ENCODE assay signal across 17 cellular contexts in the genomic region with DNA sequence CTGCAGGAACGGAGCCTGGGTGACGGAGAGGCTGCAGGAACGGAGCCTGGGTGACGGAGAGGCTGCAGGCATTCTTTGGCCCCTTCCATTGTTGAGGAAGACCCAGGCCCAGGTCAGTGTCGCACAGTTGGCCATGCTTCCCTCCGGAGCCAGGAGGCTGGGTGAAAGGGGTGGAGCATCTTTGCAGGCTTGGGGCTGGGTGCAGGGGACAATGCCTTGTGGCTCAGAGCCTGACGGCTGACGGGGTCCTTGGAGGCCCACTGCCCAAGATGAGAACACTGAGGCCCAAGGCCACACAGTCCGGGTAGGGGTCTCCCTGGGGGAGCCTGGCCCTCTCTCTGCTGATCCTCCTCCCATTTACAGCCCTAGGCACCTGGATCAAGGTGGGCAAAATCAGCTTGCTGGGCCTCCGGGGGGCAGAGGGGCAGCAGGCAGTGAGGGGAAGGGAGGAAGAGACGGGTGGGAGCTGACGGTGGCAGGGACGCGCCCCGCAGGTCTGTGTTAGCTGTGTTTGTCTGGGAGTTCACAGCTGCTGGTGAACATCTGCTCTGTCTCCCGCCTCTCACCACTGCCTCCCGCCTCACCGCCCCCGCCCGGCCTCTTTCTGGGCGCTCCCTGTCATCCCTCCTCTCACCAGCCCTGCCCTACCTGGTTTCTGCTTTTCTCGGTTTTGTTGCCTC. TPM values are rescaled to one million over a fixed set of nuclear protein-coding genes. Genes with fewer than 3 reads are reported as not detected.
DNase-seq lines count a peak whose midpoint lies in the region; ATAC-seq, FAIRE-seq and TF ChIP-seq lines count a peak whose summit lies in the region.
"Had no signal": no experiment of that assay in that cellular context is flagged by ENCODE, and none has a peak within 500 bp of the region (broad histone marks: within the 10 kb centered on the region; RNA-seq: fewer than 3 reads in every experiment).

No MANE protein-coding gene starts in this region.

- intact Hi-C loops in K562 (cut with micrococcal nuclease) = no loop called here
- intact Hi-C loops in posterior cingulate gyrus (cut with DNase I) = no loop called here
- intact Hi-C loops in testis (cut with DNase I; ENCODE audit: low total_unique reads) = no loop called here
- intact Hi-C loops in stomach (cut with DNase I; ENCODE audit: low total_unique reads) = no loop called here

- no peak overlapping the region for H3K27ac ChIP-seq in GM23338 (ENCODE audit: low read depth)
- H3K27ac ChIP-seq in K562 (ENCODE audit: extremely low read depth, low read depth, low read length) = no peak overlapping the region
- H3K27ac ChIP-seq in testis = no peak overlapping the region
- H3K27ac ChIP-seq in stomach = no peak overlapping the region
- H3K27ac ChIP-seq: esophagus squamous epithelium, pancreas, PC-9 had no signal

- POLR2A ChIA-PET in K562 (lab: Yijun Ruan, JAX) = interaction anchor here (0.7 to 1.0 kb wide), 2 partner anchors 14 to 16 kb away, joined by 3 read pairs; no protein-coding TSS in a partner anchor

- H3K4me1 ChIP-seq in GM23338 (ENCODE audit: insufficient read depth) (no peaks in the 10 kb centered on the region), K562 (replicated peaks in 1 of 2; ENCODE audit: control insufficient read depth in 2 of 2, insufficient read depth in 2 of 2, low read length in 2 of 2) (peaks cover 0 to 6% of the 10 kb centered on the region in 2 experiments; a peak in 1 of 5 replicates), testis (no peaks in the 10 kb centered on the region), stomach (no peaks in the 10 kb centered on the region)
- H3K4me1 ChIP-seq: pancreas had no signal

- peaks cover 2% of the 10 kb centered on the region for H3K27me3 Mint-ChIP-seq in GM23338 (ENCODE audit: insufficient read depth, low read depth, poor library complexity)
- H3K27me3 Mint-ChIP-seq in progenitor cell of endocrine pancreas = peaks cover 16% of the 10 kb centered on the region

- TF ChIP-seq POLR2A in K562 (conservative IDR thresholded peaks at IDR 0.05) (no peak), testis (IDR thresholded peaks at IDR 0.05) (no peak), stomach (IDR thresholded peaks at IDR 0.05) (no peak)

- TF ChIP-seq CTCF in GM23338 (conservative IDR thresholded peaks at IDR 0.05; ENCODE audit: low read depth in 2 of 2) = no peak
- TF ChIP-seq CTCF in K562 (IDR thresholded peaks at IDR 0.05 in 2 of 3, conservative IDR thresholded peaks at IDR 0.05 in 1 of 3; ENCODE audit: insufficient read depth in 2 of 3, low read depth in 1 of 3, low read length in 3 of 3) = no peak
- no peak for TF ChIP-seq CTCF in testis (IDR thresholded peaks at IDR 0.05)
- TF ChIP-seq CTCF in stomach (IDR thresholded peaks at IDR 0.05) = no peak
- no peak for TF ChIP-seq CTCF in progenitor cell of endocrine pancreas (IDR thresholded peaks at IDR 0.05; ENCODE audit: unreplicated experiment)

- 2% methylated on average over 19 of the region's 22 CpGs for WGBS in K562 (ENCODE audit: insufficient coverage, low coverage, missing lambda C conversion rate)
- 26 to 32% methylated on average over 20 to 21 of the region's 22 CpGs for whole genome bisulfite sequencing in testis, 2 donors
- WGBS in stomach, 5 donors = 46 to 74% (median 57%) methylated on average over 15 to 22 of the region's 22 CpGs

- H3K4me3 ChIP-seq in GM23338 = no peak overlapping the region
- no peak overlapping the region for H3K4me3 ChIP-seq in K562
- no peak overlapping the region for H3K4me3 ChIP-seq in testis
- no peak overlapping the region for H3K4me3 ChIP-seq in stomach
- H3K4me3 ChIP-seq: esophagus squamous epithelium, pancreas, PC-9 had no signal

- no peak overlapping the region for H3K9ac ChIP-seq in K562 (ENCODE audit: insufficient read depth in 1 of 2, low read depth in 2 of 2, low read length in 2 of 2)

- no TSS peak for BruUV-seq in K562 (replicated peaks; lab: Mats Ljungman, UMichigan)

- no peaks in the 10 kb centered on the region for H3F3A ChIP-seq in GM23338 (replicated peaks; ENCODE audit: low read depth)

- H2AFZ ChIP-seq in GM23338 (no peak overlapping the region), K562 (ENCODE audit: low read depth, low read length) (no peak overlapping the region)
- H2AFZ ChIP-seq: PC-9 had no signal

- H3K4me2 ChIP-seq in GM23338 (no peak overlapping the region), K562 (ENCODE audit: insufficient read depth, low read length) (no peak overlapping the region)
- H3K4me2 ChIP-seq: PC-9 had no signal

- no peak for FAIRE-seq in K562 (lab: Jason Lieb, UNC)
- FAIRE-seq: astrocyte, G401.6, pancreas had no signal

- CTCF ChIA-PET in K562 (lab: Yijun Ruan, JAX; ENCODE audit: low intra/inter-chr PET ratio) = no interaction called here

- ATAC-seq in GM23338 = peak; percentile 55
- ATAC-seq in K562 = peak; percentile 77
- ATAC-seq: activated CD8-positive, alpha-beta memory T cell treated with anti-CD3 and anti-CD28 coated beads, Interleukin-2, amount 10 ng/mL, durations not matched to agents 7 days and 5 days had no signal

- TF ChIP-seq EP300 in K562 (IDR thresholded peaks at IDR 0.05; ENCODE audit: low read length) (no peak), stomach (IDR thresholded peaks at IDR 0.05) (no peak)

- H3K9me1 ChIP-seq in K562 (ENCODE audit: control insufficient read depth, insufficient read depth, low read length) = no peaks in the 10 kb centered on the region

- H3K9me3 Mint-ChIP-seq in GM23338 = no peaks in the 10 kb centered on the region; the same call in 1 of the 3 replicates
- no peaks in the 10 kb centered on the region for H3K9me3 Mint-ChIP-seq in progenitor cell of endocrine pancreas (ENCODE audit: low read depth)
- H3K9me3 Mint-ChIP-seq: activated B cell treated with CpG ODN at 0.5 μM for 24 hours had no signal

- H3K36me3 Mint-ChIP-seq in GM23338 (ENCODE audit: low read depth) (no peaks in the 10 kb centered on the region), progenitor cell of endocrine pancreas (ENCODE audit: insufficient read depth) (no peaks in the 10 kb centered on the region)
- H3K36me3 Mint-ChIP-seq: activated CD8-positive, alpha-beta memory T cell treated with anti-CD3 and anti-CD28 coated beads, Interleukin-2, amount 10 ng/mL, durations not matched to agents 7 days and 5 days; CD4-positive, CD25-positive, alpha-beta regulatory T cell had no signal

- H3K4me1 Mint-ChIP-seq in GM23338 = peaks cover 3% of the 10 kb centered on the region; the same call in 1 of the 3 replicates
- no peaks in the 10 kb centered on the region for H3K4me1 Mint-ChIP-seq in progenitor cell of endocrine pancreas (ENCODE audit: low read depth)
- H3K4me1 Mint-ChIP-seq: activated B cell treated with CpG ODN at 0.5 μM for 24 hours; activated CD8-positive, alpha-beta memory T cell treated with anti-CD3 and anti-CD28 coated beads, Interleukin-2, amount 10 ng/mL, durations not matched to agents 7 days and 5 days; CD4-positive, CD25-positive, alpha-beta regulatory T cell had no signal

- H3K27ac Mint-ChIP-seq in GM23338 = no peak overlapping the region
- H3K27ac Mint-ChIP-seq in progenitor cell of endocrine pancreas = no peak overlapping the region
- H3K27ac Mint-ChIP-seq: activated B cell treated with CpG ODN at 0.5 μM for 24 hours; activated CD8-positive, alpha-beta memory T cell treated with anti-CD3 and anti-CD28 coated beads, Interleukin-2, amount 10 ng/mL, durations not matched to agents 7 days and 5 days had no signal

- H3K9me2 ChIP-seq in GM23338 (ENCODE audit: insufficient read depth) = no peaks in the 10 kb centered on the region

- in situ Hi-C loops in K562 (cut with MboI) = no loop called here

- DNase-seq in GM23338 (ENCODE audit: low spot score) (no peak), NCI-H2171 treated with DMSO at 0.1 percent for 48 hours (lab: John Stamatoyannopoulos, UW) (peak; percentile 78), K562 (ENCODE audit: extremely low read depth in 1 of 4, low spot score in 3 of 4) (peak in 3 of 4 experiments; percentile 33 to 38 (median 33)), posterior cingulate gyrus (peak in 8 of 10 donors; percentile 41 to 94 (median 60)), testis (no peak), stomach (no peak), progenitor cell of endocrine pancreas (ENCODE audit: low spot score, unreplicated experiment) (no peak)
- DNase-seq: activated B cell treated with CpG ODN at 0.5 μM for 24 hours; activated CD8-positive, alpha-beta memory T cell treated with anti-CD3 and anti-CD28 coated beads, Interleukin-2, amount 10 ng/mL, durations not matched to agents 7 days and 5 days; CD4-positive, CD25-positive, alpha-beta regulatory T cell; cortex of kidney; esophagus squamous epithelium; NCI-H226; PC-9 had no signal

- H3K27me3 ChIP-seq in GM23338 (ENCODE audit: insufficient read depth) (no peaks in the 10 kb centered on the region), K562 (ENCODE audit: control insufficient read depth in 2 of 2, insufficient read depth in 2 of 2, low read length in 2 of 2) (peaks cover 30 to 82% of the 10 kb centered on the region in 2 experiments), testis (no peaks in the 10 kb centered on the region), stomach (peaks cover 0 to 38% (median 7%) of the 10 kb centered on the region in 3 donors)
- H3K27me3 ChIP-seq: pancreas had no signal

- H3K36me3 ChIP-seq in GM23338 (ENCODE audit: insufficient read depth) (no peaks in the 10 kb centered on the region), K562 (ENCODE audit: control insufficient read depth, insufficient read depth, low read length) (no peaks in the 10 kb centered on the region), testis (ENCODE audit: low read depth, missing control alignments) (no peaks in the 10 kb centered on the region), stomach (no peaks in the 10 kb centered on the region)
- H3K36me3 ChIP-seq: esophagus squamous epithelium, pancreas had no signal

- no peak for TF ChIP-seq RAD21 in K562 (CRISPR knock-in tag; conservative IDR thresholded peaks at IDR 0.05 in 1 of 2, IDR thresholded peaks at IDR 0.05 in 1 of 2)

- H3K9me3 ChIP-seq in K562 (replicated peaks; ENCODE audit: control insufficient read depth, insufficient read depth, low read depth, low read length) (no peaks in the 10 kb centered on the region), testis (no peaks in the 10 kb centered on the region), stomach (no peaks in the 10 kb centered on the region)
- H3K9me3 ChIP-seq: esophagus squamous epithelium, pancreas had no signal

- H3K4me3 Mint-ChIP-seq in GM23338 (no peak overlapping the region), progenitor cell of endocrine pancreas (ENCODE audit: low read depth) (no peak overlapping the region)
- H3K4me3 Mint-ChIP-seq: activated B cell treated with CpG ODN at 0.5 μM for 24 hours; activated CD8-positive, alpha-beta memory T cell treated with anti-CD3 and anti-CD28 coated beads, Interleukin-2, amount 10 ng/mL, durations not matched to agents 7 days and 5 days; CD4-positive, CD25-positive, alpha-beta regulatory T cell had no signal

- H3K79me2 ChIP-seq in GM23338 (replicated peaks; ENCODE audit: insufficient read depth) = no peaks in the 10 kb centered on the region
- H3K79me2 ChIP-seq in K562 (ENCODE audit: control insufficient read depth, insufficient read depth, low read length) = no peaks in the 10 kb centered on the region

- H4K20me1 ChIP-seq in GM23338 (replicated peaks; ENCODE audit: insufficient read depth) (no peaks in the 10 kb centered on the region), K562 (replicated peaks; ENCODE audit: control insufficient read depth, insufficient read depth, low read length) (peaks cover 15% of the 10 kb centered on the region; the same call in 1 of the 2 replicates)

RNA-seq across cellular contexts. Expression of a gene that starts 30.6 kb away (rescaled TPM):
- 33.3 and 46.0 TPM in 2 replicates for total RNA-seq in GM23338 (2014; rRNA removed; shearing (Covaris generic))
- polyA plus RNA-seq in GM23338 (2016; fragmentation: Nextera tagmentation; extraction: Ambion mirVana) (77.4 and 78.5 TPM in 2 replicates), K562 (2011; rRNA removed) (55.3 and 70.5 TPM in 2 replicates), K562 (2014; fragmentation: Illumina TruSeq; extraction: Trizol) (101 and 109 TPM in 2 replicates), K562 (2014; fragmentation: Nextera tagmentation; extraction: Ambion mirVana) (10 to 100 TPM; 14.6 to 26.7 TPM), K562 (2014; rRNA removed) (68.3 and 71.2 TPM in 2 replicates), testis (ENCODE audit: insufficient read depth, low read depth, low replicate concordance) (49.6 TPM), stomach (100 to 1,000 TPM; 120 to 130 (median 129) TPM)
- total RNA-seq in K562 (2011; cell fraction: chromatin; rRNA removed; ENCODE audit: low replicate concordance) = 5.8 and 9.9 TPM in 2 replicates
- 11.3 and 12.0 TPM in 2 replicates for total RNA-seq in K562 (2011; cell fraction: nucleolus; rRNA removed)
- total RNA-seq in K562 (2011; cell fraction: nucleoplasm; rRNA removed) = 17.2 and 21.7 TPM in 2 replicates
- total RNA-seq in K562 (2014; rRNA removed) (67.0 and 94.5 TPM in 2 replicates), K562 (2014; rRNA removed; fragmentation: Illumina TruSeq; extraction: Trizol) (50.5 and 56.2 TPM in 2 replicates), K562 (2015; rRNA removed; fragmentation: Illumina TruSeq; extraction: Trizol) (55.0 and 57.0 TPM in 2 replicates), K562 (2021) (62.2 and 68.5 TPM in 2 replicates), testis (10 to 100 TPM; 61.9 to 71.2 TPM), stomach (10 to 100 TPM; 29.4 to 72.8 (median 52.1) TPM), progenitor cell of endocrine pancreas (147 and 162 TPM in 2 replicates)
- 118 and 120 TPM in 2 replicates for polyA plus RNA-seq in K562 (2011; cell fraction: cytosol; rRNA removed)
- 43.7 and 47.3 TPM in 2 replicates for polyA plus RNA-seq in K562 (2011; cell fraction: nucleus; rRNA removed)
- polyA plus RNA-seq in K562 (2012) = 89.0 and 106 TPM in 2 replicates
- 26.0 and 30.5 TPM in 2 replicates for polyA minus RNA-seq in K562 (2011; rRNA and poly(A)+ RNA removed)
- polyA minus RNA-seq in K562 (2011; cell fraction: cytosol; rRNA and poly(A)+ RNA removed) = 24.7 and 31.9 TPM in 2 replicates
- 6.7 and 12.2 TPM in 2 replicates for polyA minus RNA-seq in K562 (2011; cell fraction: nucleus; rRNA and poly(A)+ RNA removed)

Comparison
In these comparisons a context has a peak if more than half of its experiments do, and no peak if none do; other contexts are left out.
1. DNase-seq: peak in NCI-H2171 treated with DMSO at 0.1 percent for 48 hours (single experiment), K562 (3 of 4) and posterior cingulate gyrus (8 of 10); none in GM23338 (single experiment), testis (single experiment), stomach (single experiment) and progenitor cell of endocrine pancreas (single experiment).